ENCODE assay signal across 8 cellular contexts in genomic region chr14:61438860-61439765, GRCh38.
DNase-seq lines count a peak whose midpoint lies in the region; ATAC-seq and TF ChIP-seq lines count a peak whose summit lies in the region.

No MANE protein-coding gene starts in this region.

- TF ChIP-seq EP300 in Ishikawa (IDR thresholded peaks at IDR 0.05; ENCODE audit: borderline replicate concordance), result peak; percentile 89

- no peaks in the 10 kb centered on the region for H3K36me3 ChIP-seq in A673 (ENCODE audit: insufficient read depth, low read length, poor library complexity, severe bottlenecking)

- POLR2A ChIA-PET in A673 (lab: Charles Lee; ENCODE audit: low non-redundant PET), result interaction anchor here (0.8 kb wide), 1 partner anchor 12 kb away, joined by 6 read pairs; no protein-coding TSS in a partner anchor
- POLR2A ChIA-PET in activated CD8-positive, alpha-beta T cell treated with anti-CD3 and anti-CD28 coated beads, Interleukin-2, amount 10 ng/mL, durations not matched to agents 7 days and 5 days (lab: Charles Lee), result interaction anchor here (1.0 to 3.1 kb wide), 3 partner anchors 13 to 36 kb away, joined by 4 to 15 read pairs (median 9); no protein-coding TSS in a partner anchor

- H3K27ac ChIP-seq in A673 (ENCODE audit: low read depth, low read length, poor library complexity, severe bottlenecking), result peak overlapping the region; percentile 65

- peak; percentile 87 for DNase-seq in A673 (ENCODE audit: low spot score)
- DNase-seq in activated CD8-positive, alpha-beta T cell treated with anti-CD3 and anti-CD28 coated beads, Interleukin-2, amount 10 ng/mL, durations not matched to agents 7 days and 5 days, result peak; percentile 68
- peak; percentile 56 for DNase-seq in fibroblast of villous mesenchyme (ENCODE audit: low read depth)
- peak; percentile 63 for DNase-seq in pons (ENCODE audit: low spot score)
- DNase-seq in GOT3 (lab: John Stamatoyannopoulos, UW), result no peak
- no peak for DNase-seq in cerebellar cortex (ENCODE audit: low spot score)

- no peaks in the 10 kb centered on the region for H3K27me3 ChIP-seq in A673 (replicated peaks; ENCODE audit: insufficient read depth, low read depth, low read length, poor library complexity)

- peak; percentile 24; the same call in 1 of the 2 replicates for TF ChIP-seq RAD21 in Ishikawa (IDR thresholded peaks at IDR 0.05; ENCODE audit: low read depth)

- intact Hi-C loops in A673 (cut with micrococcal nuclease; ENCODE audit: unreplicated experiment), result no loop called here

- peaks cover 92% of the 10 kb centered on the region for H3K4me1 Mint-ChIP-seq in activated CD8-positive, alpha-beta T cell treated with anti-CD3 and anti-CD28 coated beads, Interleukin-2, amount 10 ng/mL, durations not matched to agents 7 days and 5 days (ENCODE audit: low read depth)

- H3K4me1 ChIP-seq in A673 (ENCODE audit: insufficient read depth, low read length, poor library complexity, severe bottlenecking), result peaks cover 31% of the 10 kb centered on the region

- no peaks in the 10 kb centered on the region for H3K9me3 ChIP-seq in A673 (ENCODE audit: low read depth, low read length, poor library complexity, severe bottlenecking)

- H3K4me3 Mint-ChIP-seq in activated CD8-positive, alpha-beta T cell treated with anti-CD3 and anti-CD28 coated beads, Interleukin-2, amount 10 ng/mL, durations not matched to agents 7 days and 5 days, result peak overlapping the region; percentile 76

- no peaks in the 10 kb centered on the region for H3K9me3 Mint-ChIP-seq in activated CD8-positive, alpha-beta T cell treated with anti-CD3 and anti-CD28 coated beads, Interleukin-2, amount 10 ng/mL, durations not matched to agents 7 days and 5 days (ENCODE audit: insufficient read depth)

- ATAC-seq in GM18909 (IDR thresholded peaks at IDR 0.05; ENCODE audit: poor library complexity, unreplicated experiment), result peak; percentile 55
- ATAC-seq in activated CD8-positive, alpha-beta T cell treated with anti-CD3 and anti-CD28 coated beads, Interleukin-2, amount 10 ng/mL, durations not matched to agents 7 days and 5 days, result peak; percentile 68

- TF ChIP-seq CTCF in A673 (conservative IDR thresholded peaks at IDR 0.05; ENCODE audit: low read depth, low read length) (no peak), fibroblast of villous mesenchyme (IDR thresholded peaks at IDR 0.05; ENCODE audit: insufficient read depth, low read depth, low read length) (no peak)

- CTCF ChIA-PET in A673 (lab: Charles Lee), result interaction anchor here (0.8 kb wide), 1 partner anchor 32 kb away, joined by 4 read pairs; no protein-coding TSS in a partner anchor
- CTCF ChIA-PET in activated CD8-positive, alpha-beta T cell treated with anti-CD3 and anti-CD28 coated beads, Interleukin-2, amount 10 ng/mL, durations not matched to agents 7 days and 5 days (lab: Charles Lee), result interaction anchor here (1.0 to 1.7 kb wide), 5 partner anchors 11 to 50 kb away, joined by 3 to 4 read pairs (median 3); no protein-coding TSS in a partner anchor

- peak overlapping the region; percentile 87 for H3K27ac Mint-ChIP-seq in activated CD8-positive, alpha-beta T cell treated with anti-CD3 and anti-CD28 coated beads, Interleukin-2, amount 10 ng/mL, durations not matched to agents 7 days and 5 days

- H3K27me3 Mint-ChIP-seq in activated CD8-positive, alpha-beta T cell treated with anti-CD3 and anti-CD28 coated beads, Interleukin-2, amount 10 ng/mL, durations not matched to agents 7 days and 5 days (ENCODE audit: low read depth), result no peaks in the 10 kb centered on the region

- BruUV-seq in A673 (replicated peaks; lab: Mats Ljungman, UMichigan), result no TSS peak

- H3K4me3 ChIP-seq in A673 (ENCODE audit: low read depth, low read length, poor library complexity, severe bottlenecking), result peak overlapping the region; percentile 5
- no peak overlapping the region for H3K4me3 ChIP-seq in fibroblast of villous mesenchyme (ENCODE audit: low read depth, low read length)

- H3K36me3 Mint-ChIP-seq in activated CD8-positive, alpha-beta T cell treated with anti-CD3 and anti-CD28 coated beads, Interleukin-2, amount 10 ng/mL, durations not matched to agents 7 days and 5 days (ENCODE audit: low read depth), result peaks cover 67% of the 10 kb centered on the region

TF ChIP-seq in Ishikawa, 13 proteins besides CTCF, POLR2A, EP300 and RAD21:
- TF ChIP-seq EGR1 (IDR thresholded peaks at IDR 0.05) (no peak), TCF12 (IDR thresholded peaks at IDR 0.05; ENCODE audit: low read depth) (peak; percentile 92), TEAD4 (IDR thresholded peaks at IDR 0.05) (peak; percentile 95), MAX (IDR thresholded peaks at IDR 0.05) (peak; percentile 44; the same call in 1 of the 2 replicates), CREB1 (IDR thresholded peaks at IDR 0.05; ENCODE audit: low read depth) (peak; percentile 23; the same call in 1 of the 2 replicates), YY1 (IDR thresholded peaks at IDR 0.05; ENCODE audit: low read depth) (peak; percentile 42), REST (IDR thresholded peaks at IDR 0.05; ENCODE audit: low read depth) (no peak), ZBTB7A (IDR thresholded peaks at IDR 0.05; ENCODE audit: low read depth) (no peak), FOXM1 (IDR thresholded peaks at IDR 0.05; ENCODE audit: borderline replicate concordance, low read depth) (peak; percentile 78), NFIC (IDR thresholded peaks at IDR 0.05) (peak; percentile 99), CEBPB (IDR thresholded peaks at IDR 0.05) (peak; percentile 90), TAF1 (IDR thresholded peaks at IDR 0.05; ENCODE audit: low read depth) (no peak)
- TF ChIP-seq, protein P1, sequence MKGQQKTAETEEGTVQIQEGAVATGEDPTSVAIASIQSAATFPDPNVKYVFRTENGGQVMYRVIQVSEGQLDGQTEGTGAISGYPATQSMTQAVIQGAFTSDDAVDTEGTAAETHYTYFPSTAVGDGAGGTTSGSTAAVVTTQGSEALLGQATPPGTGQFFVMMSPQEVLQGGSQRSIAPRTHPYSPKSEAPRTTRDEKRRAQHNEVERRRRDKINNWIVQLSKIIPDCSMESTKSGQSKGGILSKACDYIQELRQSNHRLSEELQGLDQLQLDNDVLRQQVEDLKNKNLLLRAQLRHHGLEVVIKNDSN (IDR thresholded peaks at IDR 0.05), result no peak

Comparison
In these comparisons a context has a peak if more than half of its experiments do, and no peak if none do; other contexts are left out.
1. DNase-seq: peak in A673 (single experiment), activated CD8-positive, alpha-beta T cell treated with anti-CD3 and anti-CD28 coated beads, Interleukin-2, amount 10 ng/mL, durations not matched to agents 7 days and 5 days (single experiment), fibroblast of villous mesenchyme (single experiment) and pons (single experiment); none in GOT3 (single experiment) and cerebellar cortex (single experiment).